ENCODE assay signal across 9 cellular contexts in genomic region chr20:4108495-4109306, GRCh38. TPM values are rescaled to one million over a fixed set of nuclear protein-coding genes. Genes with fewer than 3 reads are reported as not detected.
DNase-seq lines count a peak whose midpoint lies in the region; ATAC-seq, FAIRE-seq and TF ChIP-seq lines count a peak whose summit lies in the region.
"Had no signal": no experiment of that assay in that cellular context is flagged by ENCODE, and none has a peak within 500 bp of the region (broad histone marks: within the 10 kb centered on the region; RNA-seq: fewer than 3 reads in every experiment).

No MANE protein-coding gene starts in this region.

- H3K79me2 ChIP-seq in mammary epithelial cell (ENCODE audit: insufficient read depth, low read length) (no peaks in the 10 kb centered on the region), keratinocyte (ENCODE audit: control insufficient read depth, insufficient read depth, low read length) (no peaks in the 10 kb centered on the region)

- no peak overlapping the region for H3K4me2 ChIP-seq in mammary epithelial cell (ENCODE audit: insufficient read depth, low read depth, low read length)
- peak overlapping the region; percentile 62 for H3K4me2 ChIP-seq in keratinocyte (ENCODE audit: control insufficient read depth, extremely low read depth, insufficient read depth, low read depth, low read length)

- no peak overlapping the region for H3K9ac ChIP-seq in mammary epithelial cell (ENCODE audit: insufficient read depth, low read length)
- no peak overlapping the region for H3K9ac ChIP-seq in keratinocyte (ENCODE audit: control insufficient read depth, extremely low read depth, insufficient read depth, low read length)

- H3K36me3 ChIP-seq in mammary epithelial cell (ENCODE audit: insufficient read depth, low read length) (no peaks in the 10 kb centered on the region), keratinocyte (ENCODE audit: control insufficient read depth in 2 of 2, extremely low read depth in 1 of 2, insufficient read depth in 2 of 2, low read length in 2 of 2) (no peaks in the 10 kb centered on the region)

- no peaks in the 10 kb centered on the region for H3K27me3 ChIP-seq in mammary epithelial cell (ENCODE audit: insufficient read depth, low read length)
- H3K27me3 ChIP-seq in keratinocyte (ENCODE audit: control insufficient read depth, extremely low read depth, insufficient read depth, low read length) = no peaks in the 10 kb centered on the region

- H3K4me3 ChIP-seq in mammary epithelial cell (replicated peaks in 1 of 3; ENCODE audit: insufficient read depth in 1 of 3, low read depth in 2 of 3, low read length in 3 of 3) = no peak overlapping the region
- H3K4me3 ChIP-seq in keratinocyte (ENCODE audit: control insufficient read depth in 2 of 3, extremely low read depth in 1 of 3, insufficient read depth in 2 of 3, low read depth in 1 of 3, low read length in 3 of 3) = no peak overlapping the region

- H2AFZ ChIP-seq in mammary epithelial cell (ENCODE audit: low read depth, low read length) = peak overlapping the region; percentile 35
- H2AFZ ChIP-seq in keratinocyte (ENCODE audit: control insufficient read depth, low read length) = no peak overlapping the region

- H3K4me1 ChIP-seq in mammary epithelial cell (ENCODE audit: insufficient read depth, low read length) (peaks cover 9% of the 10 kb centered on the region), keratinocyte (ENCODE audit: control insufficient read depth, extremely low read depth, insufficient read depth, low read length) (peaks cover 19% of the 10 kb centered on the region)

- ATAC-seq in HG02610 (IDR thresholded peaks at IDR 0.05; ENCODE audit: unreplicated experiment) (peak; percentile 43), HG03521 (IDR thresholded peaks at IDR 0.05; ENCODE audit: unreplicated experiment) (no peak)

- intact Hi-C loops in mammary epithelial cell (cut with micrococcal nuclease) = loop anchor here (1.0 kb wide), 2 partner anchors 87 to 484 kb away; no protein-coding TSS in a partner anchor

- CTCF ChIA-PET in mammary epithelial cell (lab: Charles Lee; ENCODE audit: low non-redundant PET) = no interaction called here

- peak overlapping the region; percentile 18; the same call in 1 of the 2 replicates for H3K27ac ChIP-seq in VCaP
- no peak overlapping the region for H3K27ac ChIP-seq in mammary epithelial cell (ENCODE audit: insufficient read depth, low read depth, low read length)
- H3K27ac ChIP-seq in keratinocyte (ENCODE audit: control insufficient read depth, insufficient read depth, low read length) = no peak overlapping the region

- peak; percentile 85 for FAIRE-seq in keratinocyte (lab: Jason Lieb, UNC)
- FAIRE-seq: endometrium had no signal

- H3K9me3 ChIP-seq in mammary epithelial cell (replicated peaks; ENCODE audit: insufficient read depth, low read length) (no peaks in the 10 kb centered on the region), keratinocyte (ENCODE audit: control insufficient read depth, low read depth, low read length) (no peaks in the 10 kb centered on the region)

- BruUV-seq in mammary epithelial cell (replicated peaks; lab: Mats Ljungman, UMichigan) = no TSS peak

- TF ChIP-seq CTCF in VCaP (conservative IDR thresholded peaks at IDR 0.05) (peak; percentile 100), mammary epithelial cell (conservative IDR thresholded peaks at IDR 0.05 in 1 of 2, IDR thresholded peaks at IDR 0.05 in 1 of 2; ENCODE audit: extremely low read depth in 1 of 2, insufficient read depth in 1 of 2, low read depth in 1 of 2, low read length in 2 of 2) (peak; percentile 99 to 100), keratinocyte (optimal IDR thresholded peaks at IDR 0.05 in 1 of 3, IDR thresholded peaks at IDR 0.05 in 1 of 3, conservative IDR thresholded peaks at IDR 0.05 in 1 of 3; ENCODE audit: extremely low read depth in 1 of 3, insufficient read depth in 2 of 3, low read length in 3 of 3) (peak; percentile 97 to 99 (median 98))

- DNase-seq in DMS79 (lab: John Stamatoyannopoulos, UW) (peak; percentile 72), NCI-H226 (peak; percentile 24), mammary epithelial cell (peak; percentile 60), keratinocyte (ENCODE audit: low read depth, low spot score) (peak; percentile 33)
- DNase-seq in stimulated activated CD4-positive, alpha-beta T cell treated with anti-CD3 and anti-CD28 coated beads, Interleukin-1b, Interleukin-23, amount 100 ng/mL, for 4 hours (ENCODE audit: low read depth in 2 of 2) = peak; percentile 29 to 47

- H4K20me1 ChIP-seq in mammary epithelial cell (ENCODE audit: insufficient read depth, low read length) (no peaks in the 10 kb centered on the region), keratinocyte (ENCODE audit: control insufficient read depth, extremely low read depth, insufficient read depth, low read length) (no peaks in the 10 kb centered on the region)

- WGBS in mammary epithelial cell (ENCODE audit: low coverage, missing lambda C conversion rate) = 30% methylated on average over 17 of the region's 19 CpGs

- in situ Hi-C loops in mammary epithelial cell (cut with MboI; ENCODE audit: low sequenced_read_pairs in 2 of 2) = loop anchor here (5.0 to 10.0 kb wide), 2 partner anchors 69 to 486 kb away; no protein-coding TSS in a partner anchor

- H3K9me1 ChIP-seq in keratinocyte (ENCODE audit: control insufficient read depth, extremely low read depth, insufficient read depth, low read length) = no peaks in the 10 kb centered on the region

- dilution Hi-C loops in mammary epithelial cell (cut with HindIII; ENCODE audit: low sequenced_read_pairs) = no loop called here
- dilution Hi-C loops in keratinocyte (cut with MboI; ENCODE audit: extremely low pct_ligation_motif_present, low sequenced_read_pairs) = no loop called here

RNA-seq across cellular contexts. Expression of gene SMOX, which starts 39.9 kb away (rescaled TPM):
- 10 to 100 TPM in 1 of 2 donors, 1 to 10 TPM in 1; 6.5 to 16.4 TPM for total RNA-seq in mammary epithelial cell
- polyA plus RNA-seq in mammary epithelial cell (5.4 TPM), keratinocyte (2.0 to 4.3 TPM (median 2.6 TPM) in 3 replicates)
- polyA minus RNA-seq in mammary epithelial cell (6.7 TPM), keratinocyte (0.89 to 9.2 TPM (median 2.3 TPM) in 3 replicates)
- polyA plus RNA-seq in keratinocyte (2011; ENCODE audit: low read depth) = 4.9 TPM
- polyA plus RNA-seq in keratinocyte (2011; cell fraction: cytosol; rRNA removed) = 2.5 and 5.3 TPM in 2 replicates
- 5.6 and 7.2 TPM in 2 replicates for polyA plus RNA-seq in keratinocyte (2011; cell fraction: nucleus; rRNA removed)
- polyA plus RNA-seq in keratinocyte (2012; ENCODE audit: low replicate concordance) = 8.6 and 13.6 TPM in 2 replicates
- 7.9 TPM for polyA minus RNA-seq in keratinocyte (2011; cell fraction: cytosol; rRNA and poly(A)+ RNA removed)
- 1.9 and 3.1 TPM in 2 replicates for polyA minus RNA-seq in keratinocyte (2011; cell fraction: nucleus; rRNA and poly(A)+ RNA removed)
